ENCODE assay signal across 8 cellular contexts in genomic region chr12:108732489-108732888, GRCh38. TPM values are rescaled to one million over a fixed set of nuclear protein-coding genes. Genes with fewer than 3 reads are reported as not detected.
A peak's percentile ranks its signal among the peaks of the same experiment; 100 is the strongest.
DNase-seq lines count a peak whose midpoint lies in the region; ATAC-seq and TF ChIP-seq lines count a peak whose summit lies in the region.

No MANE protein-coding gene starts in this region.

- H3K4me1 Mint-ChIP-seq in nephron progenitor cell = peaks cover 31% of the 10 kb centered on the region

- peak overlapping the region; percentile 78 to 81 for H3K9ac ChIP-seq in duodenal mucosa (ENCODE audit: low read depth in 1 of 2, low read length in 2 of 2)

- TF ChIP-seq CTCF in BJ (IDR thresholded peaks at IDR 0.05; ENCODE audit: insufficient read depth, low read depth, low read length) = no peak
- no peak for TF ChIP-seq CTCF in nephron progenitor cell (IDR thresholded peaks at IDR 0.05)

- POLR2A ChIA-PET in BJ (lab: Charles Lee) = no interaction called here

- no peak for ATAC-seq in HG03025 (IDR thresholded peaks at IDR 0.05; ENCODE audit: low FRiP score, unreplicated experiment)

- H3K27ac Mint-ChIP-seq in nephron progenitor cell = no peak overlapping the region

- H3K4me3 ChIP-seq in BJ (ENCODE audit: low read depth, low read length) = peak overlapping the region; percentile 98
- peak overlapping the region; percentile 87 for H3K4me3 ChIP-seq in MG63
- H3K4me3 ChIP-seq in duodenal mucosa (ENCODE audit: low read depth in 1 of 2, low read length in 2 of 2) = peak overlapping the region; percentile 71 to 83

- H3K9me3 ChIP-seq in MG63 (no peaks in the 10 kb centered on the region), duodenal mucosa (ENCODE audit: control insufficient read depth in 1 of 2, low read length in 2 of 2) (no peaks in the 10 kb centered on the region)

- H3K4me3 Mint-ChIP-seq in nephron progenitor cell = peak overlapping the region; percentile 95

- H3K9me3 Mint-ChIP-seq in nephron progenitor cell = no peaks in the 10 kb centered on the region

- peaks cover 9% of the 10 kb centered on the region for H3K27me3 Mint-ChIP-seq in nephron progenitor cell (ENCODE audit: low read depth, poor library complexity)

- H3K27me3 ChIP-seq in BJ (ENCODE audit: control insufficient read depth, insufficient read depth, low read length) = no peaks in the 10 kb centered on the region
- H3K27me3 ChIP-seq in MG63 = no peaks in the 10 kb centered on the region
- no peaks in the 10 kb centered on the region for H3K27me3 ChIP-seq in duodenal mucosa (ENCODE audit: control insufficient read depth in 1 of 2, insufficient read depth in 2 of 2, low read length in 2 of 2)

- H3K36me3 ChIP-seq in BJ (ENCODE audit: control insufficient read depth, insufficient read depth, low read length) (no peaks in the 10 kb centered on the region), MG63 (peaks cover 21% of the 10 kb centered on the region), duodenal mucosa (ENCODE audit: control insufficient read depth in 1 of 2, insufficient read depth in 2 of 2, low read length in 2 of 2) (no peaks in the 10 kb centered on the region)

- CTCF ChIA-PET in BJ (lab: Yijun Ruan, JAX) = interaction anchor here (1.0 to 4.2 kb wide), 6 partner anchors 8 to 70 kb away, joined by 3 to 14 read pairs (median 4); no protein-coding TSS in a partner anchor

- no peaks in the 10 kb centered on the region for H3K36me3 Mint-ChIP-seq in nephron progenitor cell (ENCODE audit: low read depth)

- no peak for DNase-seq in BJ (ENCODE audit: low read depth)
- no peak for DNase-seq in MG63
- no peak for DNase-seq in nephron progenitor cell
- DNase-seq in stimulated activated CD4-positive, alpha-beta T cell treated with anti-CD3 and anti-CD28 coated beads, Interleukin-4, amount 100 ng/mL, for 4 hours = no peak
- DNase-seq in central memory CD4-positive, alpha-beta T cell = no peak
- no peak for DNase-seq in stimulated activated naive CD4-positive, alpha-beta T cell treated with Interleukin-2 at 50 U/mL for 16 hours (lab: John Stamatoyannopoulos, UW)

- H3K4me1 ChIP-seq in duodenal mucosa (ENCODE audit: control insufficient read depth in 1 of 2, insufficient read depth in 2 of 2, low read length in 2 of 2) = peaks cover 32 to 44% of the 10 kb centered on the region in 2 donors

- peak overlapping the region; percentile 86 for H3K27ac ChIP-seq in duodenal mucosa (ENCODE audit: low read depth, low read length)

RNA-seq across cellular contexts. Expression of gene CORO1C, which starts 1.2 kb away (rescaled TPM):
- 416 and 532 TPM in 2 replicates for polyA plus RNA-seq in BJ (2011; rRNA removed)
- 691 and 787 TPM in 2 replicates for polyA minus RNA-seq in BJ (2011; rRNA and poly(A)+ RNA removed)
- 228 and 229 TPM in 2 replicates for total RNA-seq in MG63 (2014; rRNA removed; shearing (Covaris generic); ENCODE audit: low replicate concordance)
